8 cellular contexts compared by ENCODE assay signal in the genomic region with DNA sequence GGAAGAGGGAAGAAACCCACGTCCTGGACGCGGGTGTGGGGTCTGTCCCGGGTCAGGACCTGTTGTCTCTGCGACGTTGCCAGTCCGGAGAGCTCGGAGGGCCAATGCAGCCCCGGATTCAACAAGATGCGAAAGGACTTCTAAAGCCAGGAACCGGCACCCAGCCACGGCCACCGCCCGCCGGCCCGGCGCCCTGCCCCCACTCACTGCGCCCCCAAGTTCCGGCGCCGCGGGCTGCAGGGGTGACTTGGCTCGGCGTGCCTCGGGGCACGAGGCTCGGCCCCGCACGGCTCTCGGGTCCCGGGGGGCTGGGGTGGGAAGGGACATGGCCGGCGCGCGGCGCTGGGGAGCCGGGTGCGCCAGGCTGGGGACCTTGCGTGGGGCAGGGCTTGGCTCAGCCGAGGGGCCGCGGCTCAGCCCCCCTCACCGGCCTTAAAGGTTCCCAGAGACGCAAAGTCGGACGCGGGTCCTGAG. TPM values are rescaled to one million over a fixed set of nuclear protein-coding genes. Genes with fewer than 3 reads are reported as not detected.
A peak's percentile ranks its signal among the peaks of the same experiment; 100 is the strongest.
DNase-seq lines count a peak whose midpoint lies in the region; ATAC-seq and TF ChIP-seq lines count a peak whose summit lies in the region.

No MANE protein-coding gene starts in this region.

- H3K27me3 ChIP-seq in heart right ventricle: peaks cover 0 to 25% (median 10%) of the 10 kb centered on the region in 7 donors
- H3K27me3 ChIP-seq in gastrocnemius medialis: peaks cover 0 to 8% (median 8%) of the 10 kb centered on the region in 3 donors

- H3K4me1 ChIP-seq in heart right ventricle (peaks cover 5 to 48% (median 27%) of the 10 kb centered on the region in 9 donors), gastrocnemius medialis (peaks cover 0 to 3% of the 10 kb centered on the region in 2 donors)

- H3K27ac ChIP-seq in VCaP: peak overlapping the region; percentile 75; the same call in 1 of the 2 replicates
- H3K27ac ChIP-seq in heart right ventricle: peak overlapping the region in 7 of 10 donors; percentile 64 to 91 (median 80)
- H3K27ac ChIP-seq in gastrocnemius medialis: peak overlapping the region in 2 of 4 donors; percentile 26 to 30

- H3K4me3 ChIP-seq in heart right ventricle (peak overlapping the region; percentile 65 to 86 (median 74)), gastrocnemius medialis (peak overlapping the region; percentile 60 to 76 (median 64))

- TF ChIP-seq POLR2A in GM18951 (IDR thresholded peaks at IDR 0.05; ENCODE audit: extremely low read depth, insufficient read depth, insufficient read length) (peak; percentile 9), gastrocnemius medialis (IDR thresholded peaks at IDR 0.05) (no peak)

- peak in 6 of 8 donors; percentile 20 to 54 (median 36) for ATAC-seq in heart right ventricle
- no peak for ATAC-seq in gastrocnemius medialis
- no peak for ATAC-seq in GM18861 (IDR thresholded peaks at IDR 0.05; ENCODE audit: unreplicated experiment)
- no peak for ATAC-seq in GM21737 (IDR thresholded peaks at IDR 0.05; ENCODE audit: unreplicated experiment)

- intact Hi-C loops in heart right ventricle (cut with DNase I) (no loop called here), gastrocnemius medialis (cut with DNase I; ENCODE audit: low total_unique reads) (loop anchor here (5.0 kb wide), 1 partner anchor 49 kb away; a partner anchor contains a TSS)

- peaks cover 0 to 18% (median 0%) of the 10 kb centered on the region in 9 donors for H3K36me3 ChIP-seq in heart right ventricle
- H3K36me3 ChIP-seq in gastrocnemius medialis: no peaks in the 10 kb centered on the region

- TF ChIP-seq CTCF in VCaP (conservative IDR thresholded peaks at IDR 0.05) (no peak), heart right ventricle (IDR thresholded peaks at IDR 0.05) (no peak), gastrocnemius medialis (IDR thresholded peaks at IDR 0.05 in 4 of 5, conservative IDR thresholded peaks at IDR 0.05 in 1 of 5) (no peak)

- in situ Hi-C loops in GM18951 (cut with MboI; ENCODE audit: low sequenced_read_pairs, unreplicated experiment): no loop called here
- in situ Hi-C loops in gastrocnemius medialis (cut with MboI; ENCODE audit: low sequenced_read_pairs in 4 of 4): loop anchor here in 2 of 4 donors (25.0 kb wide), 1 partner anchor 271 kb away; no protein-coding TSS in a partner anchor

- WGBS in heart right ventricle, 2 donors: 0% methylated on average over 47 of the region's 47 CpGs

- DNase-seq in heart right ventricle (no peak), gastrocnemius medialis (no peak), NCI-H510A (lab: John Stamatoyannopoulos, UW) (no peak), superior temporal gyrus (ENCODE audit: extremely low spot score) (no peak)

- H3K9me3 ChIP-seq in heart right ventricle (no peaks in the 10 kb centered on the region), gastrocnemius medialis (no peaks in the 10 kb centered on the region)

RNA-seq across cellular contexts. Expression of a gene that starts 51.8 kb away (rescaled TPM):
- total RNA-seq in heart right ventricle: 10 to 100 TPM; 22.3 to 45.0 (median 29.3) TPM
- polyA plus RNA-seq in heart right ventricle: 10 to 100 TPM in 1 of 2 donors, 1 to 10 TPM in 1; 5.7 to 17.1 TPM
- total RNA-seq in gastrocnemius medialis: 10 to 100 TPM; 37.3 to 65.1 (median 44.4) TPM

RNA-seq across cellular contexts. Expression of a gene that starts 53.9 kb away (rescaled TPM):
- total RNA-seq in heart right ventricle: 10 to 100 TPM; 24.4 to 69.1 (median 40.9) TPM
- 1 to 10 TPM; 5.1 to 9.3 TPM for polyA plus RNA-seq in heart right ventricle
- total RNA-seq in gastrocnemius medialis: 10 to 100 TPM; 12.9 to 38.1 (median 18.9) TPM

Comparison
In these comparisons a context has a peak if more than half of its experiments do, and no peak if none do; other contexts are left out.
1. ATAC-seq: peak in heart right ventricle (6 of 8); none in gastrocnemius medialis (0 of 2), GM18861 (single experiment) and GM21737 (single experiment).